ENCODE assay signal across 8 cellular contexts in genomic region chr11:83071641-83072591, GRCh38. TPM values are rescaled to one million over a fixed set of nuclear protein-coding genes. Genes with fewer than 3 reads are reported as not detected.
DNase-seq lines count a peak whose midpoint lies in the region; ATAC-seq and TF ChIP-seq lines count a peak whose summit lies in the region.

A gene with protein sequence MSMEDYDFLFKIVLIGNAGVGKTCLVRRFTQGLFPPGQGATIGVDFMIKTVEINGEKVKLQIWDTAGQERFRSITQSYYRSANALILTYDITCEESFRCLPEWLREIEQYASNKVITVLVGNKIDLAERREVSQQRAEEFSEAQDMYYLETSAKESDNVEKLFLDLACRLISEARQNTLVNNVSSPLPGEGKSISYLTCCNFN (minus strand): TSS chr11:83071897. CDS start chr11:82997316, 74,581 bp downstream.

- H3K27me3 Mint-ChIP-seq in WTC11 (ENCODE audit: low read depth): no peaks in the 10 kb centered on the region

- peak within 1 kb of the TSS; percentile 57 to 75 (median 70) for H3K4me3 ChIP-seq in spleen

- peak within 1 kb of the TSS; percentile 85 to 93 (median 92) for H3K27ac ChIP-seq in spleen

- no peak within 1 kb of the TSS for H3K4me3 Mint-ChIP-seq in WTC11

- TF ChIP-seq POLR2A in spleen (IDR thresholded peaks at IDR 0.05): peak; percentile 76 to 95 (median 87)

- intact Hi-C loops in spleen (cut with DNase I; ENCODE audit: low total_unique reads): loop anchor here (5.0 to 10.0 kb wide), 2 partner anchors 85 to 167 kb away; partner anchors contain the start of genes DDIAS, PCF11 and PRCP

- H3K27ac Mint-ChIP-seq in WTC11: no peak within 1 kb of the TSS

- TF ChIP-seq CTCF in WTC11 (IDR thresholded peaks at IDR 0.05): no peak
- TF ChIP-seq CTCF in spleen (IDR thresholded peaks at IDR 0.05 in 8 of 11, conservative IDR thresholded peaks at IDR 0.05 in 3 of 11): peak in 2 of 11 experiments; percentile 7 to 19

- CTCF ChIA-PET in WTC11 (lab: Charles Lee): interaction anchor here (0.6 to 1.3 kb wide), 3 partner anchors 13 to 204 kb away, joined by 3 to 4 read pairs (median 3); no protein-coding TSS in a partner anchor

- DNase-seq in AG08395 (ENCODE audit: low spot score): peak; percentile 99
- DNase-seq in NCI-H2227 (lab: John Stamatoyannopoulos, UW; ENCODE audit: unreplicated experiment): peak; percentile 96
- DNase-seq in WTC11 (ENCODE audit: low spot score): peak; percentile 95
- DNase-seq in central memory CD4-positive, alpha-beta T cell: peak; percentile 96
- DNase-seq in inferior parietal cortex (ENCODE audit: extremely low spot score): peak; percentile 100
- peak; percentile 96 for DNase-seq in spleen

- H3K9me3 Mint-ChIP-seq in WTC11: no peaks in the 10 kb centered on the region

- WGBS in spleen, 5 donors: 0 to 1% (median 0%) methylated on average over 36 to 43 of the region's 43 CpGs

- peaks cover 21% of the 10 kb centered on the region for H3K36me3 Mint-ChIP-seq in WTC11

- peaks cover 0 to 17% (median 0%) of the 10 kb centered on the region in 7 donors for H3K27me3 ChIP-seq in spleen (replicated peaks in 1 of 7)

- peaks cover 25 to 91% (median 51%) of the 10 kb centered on the region in 6 donors for H3K4me1 ChIP-seq in spleen

- POLR2A ChIA-PET in WTC11 (lab: Charles Lee): interaction anchor here (1.5 to 3.0 kb wide), 3 partner anchors 38 to 171 kb away, joined by 4 to 25 read pairs (median 21); partner anchors contain the start of genes DDIAS, PCF11 and PRCP

- ATAC-seq in GM18909 (IDR thresholded peaks at IDR 0.05; ENCODE audit: poor library complexity, unreplicated experiment) (peak; percentile 96), HG03159 (IDR thresholded peaks at IDR 0.05; ENCODE audit: unreplicated experiment) (peak; percentile 98), WTC11 (peak; percentile 97)

- peaks cover 36% of the 10 kb centered on the region for H3K4me1 Mint-ChIP-seq in WTC11

- peaks cover 0 to 29% (median under 1%) of the 10 kb centered on the region in 6 donors for H3K36me3 ChIP-seq in spleen

- H3K9me3 ChIP-seq in spleen: no peaks in the 10 kb centered on the region

TF ChIP-seq in WTC11, 78 proteins besides CTCF, POLR2A, EP300 and RAD21 (continues in another document):
- TF ChIP-seq, protein P1, sequence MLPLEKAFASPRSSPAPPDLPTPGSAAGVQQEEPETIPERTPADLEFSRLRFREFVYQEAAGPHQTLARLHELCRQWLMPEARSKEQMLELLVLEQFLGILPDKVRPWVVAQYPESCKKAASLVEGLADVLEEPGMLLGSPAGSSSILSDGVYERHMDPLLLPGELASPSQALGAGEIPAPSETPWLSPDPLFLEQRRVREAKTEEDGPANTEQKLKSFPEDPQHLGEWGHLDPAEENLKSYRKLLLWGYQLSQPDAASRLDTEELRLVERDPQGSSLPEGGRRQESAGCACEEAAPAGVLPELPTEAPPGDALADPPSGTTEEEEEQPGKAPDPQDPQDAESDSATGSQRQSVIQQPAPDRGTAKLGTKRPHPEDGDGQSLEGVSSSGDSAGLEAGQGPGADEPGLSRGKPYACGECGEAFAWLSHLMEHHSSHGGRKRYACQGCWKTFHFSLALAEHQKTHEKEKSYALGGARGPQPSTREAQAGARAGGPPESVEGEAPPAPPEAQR (CRISPR knock-in tag; IDR thresholded peaks at IDR 0.05): no peak
- TF ChIP-seq NFE2L1 (CRISPR knock-in tag; IDR thresholded peaks at IDR 0.05) (peak; percentile 20; the same call in 1 of the 2 replicates), RELA (CRISPR knock-in tag; IDR thresholded peaks at IDR 0.05; ENCODE audit: borderline replicate concordance) (no peak), KAT7 (CRISPR knock-in tag; IDR thresholded peaks at IDR 0.05; ENCODE audit: borderline replicate concordance) (0 out of 2 replicates have a peak, but pooled peaks have one; percentile 45), ETV6 (CRISPR knock-in tag; IDR thresholded peaks at IDR 0.05) (peak; percentile 87), TCF7 (CRISPR knock-in tag; IDR thresholded peaks at IDR 0.05; ENCODE audit: low read depth) (no peak), SP1 (CRISPR knock-in tag; conservative IDR thresholded peaks at IDR 0.05) (peak; percentile 52; the same call in 1 of the 2 replicates), FOXP1 (CRISPR knock-in tag; IDR thresholded peaks at IDR 0.05; ENCODE audit: borderline replicate concordance) (peak; percentile 50; the same call in 1 of the 2 replicates), ZNF138 (CRISPR knock-in tag; conservative IDR thresholded peaks at IDR 0.05) (no peak), IRF2 (CRISPR knock-in tag; IDR thresholded peaks at IDR 0.05; ENCODE audit: borderline replicate concordance, low read depth) (no peak), TEAD1 (CRISPR knock-in tag; IDR thresholded peaks at IDR 0.05) (peak; percentile 24; the same call in 1 of the 2 replicates), SOX15 (CRISPR knock-in tag; IDR thresholded peaks at IDR 0.05) (no peak), ZBTB21 (CRISPR knock-in tag; IDR thresholded peaks at IDR 0.05; ENCODE audit: borderline replicate concordance) (peak; percentile 84), NR3C1 (CRISPR knock-in tag; conservative IDR thresholded peaks at IDR 0.05; ENCODE audit: low read depth) (no peak), SMAD3 (CRISPR knock-in tag; IDR thresholded peaks at IDR 0.05; ENCODE audit: borderline replicate concordance) (peak; percentile 75; the same call in 1 of the 2 replicates), ZNF416 (CRISPR knock-in tag; IDR thresholded peaks at IDR 0.05) (peak; percentile 24; the same call in 1 of the 2 replicates), FOXJ3 (CRISPR knock-in tag; IDR thresholded peaks at IDR 0.05; ENCODE audit: borderline replicate concordance) (no peak), GABPB1 (CRISPR knock-in tag; IDR thresholded peaks at IDR 0.05) (peak; percentile 78), HMGA2 (CRISPR knock-in tag; IDR thresholded peaks at IDR 0.05) (0 out of 2 replicates have a peak, but pooled peaks have one; percentile 5), ERG (CRISPR knock-in tag; IDR thresholded peaks at IDR 0.05) (no peak)
- TF ChIP-seq, protein P2, sequence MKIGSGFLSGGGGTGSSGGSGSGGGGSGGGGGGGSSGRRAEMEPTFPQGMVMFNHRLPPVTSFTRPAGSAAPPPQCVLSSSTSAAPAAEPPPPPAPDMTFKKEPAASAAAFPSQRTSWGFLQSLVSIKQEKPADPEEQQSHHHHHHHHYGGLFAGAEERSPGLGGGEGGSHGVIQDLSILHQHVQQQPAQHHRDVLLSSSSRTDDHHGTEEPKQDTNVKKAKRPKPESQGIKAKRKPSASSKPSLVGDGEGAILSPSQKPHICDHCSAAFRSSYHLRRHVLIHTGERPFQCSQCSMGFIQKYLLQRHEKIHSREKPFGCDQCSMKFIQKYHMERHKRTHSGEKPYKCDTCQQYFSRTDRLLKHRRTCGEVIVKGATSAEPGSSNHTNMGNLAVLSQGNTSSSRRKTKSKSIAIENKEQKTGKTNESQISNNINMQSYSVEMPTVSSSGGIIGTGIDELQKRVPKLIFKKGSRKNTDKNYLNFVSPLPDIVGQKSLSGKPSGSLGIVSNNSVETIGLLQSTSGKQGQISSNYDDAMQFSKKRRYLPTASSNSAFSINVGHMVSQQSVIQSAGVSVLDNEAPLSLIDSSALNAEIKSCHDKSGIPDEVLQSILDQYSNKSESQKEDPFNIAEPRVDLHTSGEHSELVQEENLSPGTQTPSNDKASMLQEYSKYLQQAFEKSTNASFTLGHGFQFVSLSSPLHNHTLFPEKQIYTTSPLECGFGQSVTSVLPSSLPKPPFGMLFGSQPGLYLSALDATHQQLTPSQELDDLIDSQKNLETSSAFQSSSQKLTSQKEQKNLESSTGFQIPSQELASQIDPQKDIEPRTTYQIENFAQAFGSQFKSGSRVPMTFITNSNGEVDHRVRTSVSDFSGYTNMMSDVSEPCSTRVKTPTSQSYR (CRISPR knock-in tag; IDR thresholded peaks at IDR 0.05): 0 out of 2 replicates have a peak, but pooled peaks have one; percentile 5
- TF ChIP-seq, protein P3, sequence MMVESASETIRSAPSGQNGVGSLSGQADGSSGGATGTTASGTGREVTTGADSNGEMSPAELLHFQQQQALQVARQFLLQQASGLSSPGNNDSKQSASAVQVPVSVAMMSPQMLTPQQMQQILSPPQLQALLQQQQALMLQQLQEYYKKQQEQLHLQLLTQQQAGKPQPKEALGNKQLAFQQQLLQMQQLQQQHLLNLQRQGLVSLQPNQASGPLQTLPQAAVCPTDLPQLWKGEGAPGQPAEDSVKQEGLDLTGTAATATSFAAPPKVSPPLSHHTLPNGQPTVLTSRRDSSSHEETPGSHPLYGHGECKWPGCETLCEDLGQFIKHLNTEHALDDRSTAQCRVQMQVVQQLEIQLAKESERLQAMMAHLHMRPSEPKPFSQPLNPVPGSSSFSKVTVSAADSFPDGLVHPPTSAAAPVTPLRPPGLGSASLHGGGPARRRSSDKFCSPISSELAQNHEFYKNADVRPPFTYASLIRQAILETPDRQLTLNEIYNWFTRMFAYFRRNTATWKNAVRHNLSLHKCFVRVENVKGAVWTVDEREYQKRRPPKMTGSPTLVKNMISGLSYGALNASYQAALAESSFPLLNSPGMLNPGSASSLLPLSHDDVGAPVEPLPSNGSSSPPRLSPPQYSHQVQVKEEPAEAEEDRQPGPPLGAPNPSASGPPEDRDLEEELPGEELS (CRISPR knock-in tag; IDR thresholded peaks at IDR 0.05): peak; percentile 66; the same call in 1 of the 2 replicates

RNA-seq across cellular contexts. Expression of the gene that starts here (rescaled TPM):
- 6.2 to 7.5 TPM (median 6.7 TPM) in 3 replicates for total RNA-seq in WTC11 (2021)
- 10 to 100 TPM; 15.5 to 42.8 (median 36.2) TPM for total RNA-seq in spleen
- polyA plus RNA-seq in spleen: 1 to 10 TPM; 3.8 to 7.4 (median 4.4) TPM

Comparison
In these comparisons a context has a peak if more than half of its experiments do, and no peak if none do; other contexts are left out.
1. Peak in every context shown above with its lines: DNase-seq, ATAC-seq, H3K4me3 ChIP-seq and H3K27ac ChIP-seq.